2 cellular contexts compared by ENCODE assay signal in the genomic region with DNA sequence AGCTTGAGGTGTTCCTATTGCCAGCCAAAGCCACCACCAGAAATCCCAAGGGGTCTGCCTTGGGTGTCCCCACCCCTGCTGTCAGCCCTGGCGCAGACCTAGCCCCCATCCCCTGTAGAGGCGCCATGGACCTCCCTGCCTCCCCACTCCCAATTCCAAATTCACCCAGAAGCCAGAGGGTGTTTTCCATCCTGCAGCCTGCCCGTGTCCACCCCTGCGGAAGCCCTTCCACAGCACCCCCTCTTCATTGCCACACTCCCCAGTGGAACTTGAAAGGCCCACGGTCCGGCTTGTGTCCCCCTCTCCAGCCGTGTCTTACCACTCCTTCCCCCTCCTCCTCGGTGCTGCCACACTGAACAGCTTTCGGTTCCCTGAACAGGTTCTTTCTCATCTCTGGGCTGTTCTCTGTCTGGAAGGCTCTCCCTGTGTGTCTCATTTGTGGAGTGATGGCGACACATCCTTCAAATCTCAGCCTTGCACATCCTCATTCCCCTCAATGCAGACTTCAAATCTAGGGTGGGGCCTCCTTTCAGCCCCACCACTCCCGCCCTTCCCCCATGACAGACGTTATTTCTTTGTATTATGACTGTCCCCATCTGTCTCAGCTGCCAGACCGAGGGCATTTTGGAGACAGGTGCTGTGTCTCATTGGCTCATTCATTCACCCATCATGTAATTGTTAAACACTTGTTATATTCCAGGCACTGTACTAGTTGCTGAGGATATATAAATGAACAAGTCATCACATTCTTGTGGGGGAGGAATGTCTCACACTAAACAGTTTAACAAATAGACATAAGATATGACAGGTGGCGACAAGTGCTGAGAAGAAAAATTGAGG.
TF ChIP-seq lines count a peak whose summit lies in the region.

No MANE protein-coding gene starts in this region.

TF ChIP-seq in SK-N-SH treated with all-trans-retinoic acid at 6 μM for 48 hours, 23 proteins besides CTCF, POLR2A, EP300 and RAD21 (continued from another document):
- TF ChIP-seq, protein P1, sequence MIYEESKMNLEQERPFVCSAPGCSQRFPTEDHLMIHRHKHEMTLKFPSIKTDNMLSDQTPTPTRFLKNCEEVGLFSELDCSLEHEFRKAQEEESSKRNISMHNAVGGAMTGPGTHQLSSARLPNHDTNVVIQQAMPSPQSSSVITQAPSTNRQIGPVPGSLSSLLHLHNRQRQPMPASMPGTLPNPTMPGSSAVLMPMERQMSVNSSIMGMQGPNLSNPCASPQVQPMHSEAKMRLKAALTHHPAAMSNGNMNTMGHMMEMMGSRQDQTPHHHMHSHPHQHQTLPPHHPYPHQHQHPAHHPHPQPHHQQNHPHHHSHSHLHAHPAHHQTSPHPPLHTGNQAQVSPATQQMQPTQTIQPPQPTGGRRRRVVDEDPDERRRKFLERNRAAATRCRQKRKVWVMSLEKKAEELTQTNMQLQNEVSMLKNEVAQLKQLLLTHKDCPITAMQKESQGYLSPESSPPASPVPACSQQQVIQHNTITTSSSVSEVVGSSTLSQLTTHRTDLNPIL (CRISPR knock-in tag; IDR thresholded peaks at IDR 0.05; ENCODE audit: low read depth) = no peak
- TF ChIP-seq RARB (CRISPR knock-in tag; IDR thresholded peaks at IDR 0.05) = no peak
- TF ChIP-seq BACH2 (CRISPR knock-in tag; IDR thresholded peaks at IDR 0.05; ENCODE audit: borderline replicate concordance) = no peak
- TF ChIP-seq, protein P2, sequence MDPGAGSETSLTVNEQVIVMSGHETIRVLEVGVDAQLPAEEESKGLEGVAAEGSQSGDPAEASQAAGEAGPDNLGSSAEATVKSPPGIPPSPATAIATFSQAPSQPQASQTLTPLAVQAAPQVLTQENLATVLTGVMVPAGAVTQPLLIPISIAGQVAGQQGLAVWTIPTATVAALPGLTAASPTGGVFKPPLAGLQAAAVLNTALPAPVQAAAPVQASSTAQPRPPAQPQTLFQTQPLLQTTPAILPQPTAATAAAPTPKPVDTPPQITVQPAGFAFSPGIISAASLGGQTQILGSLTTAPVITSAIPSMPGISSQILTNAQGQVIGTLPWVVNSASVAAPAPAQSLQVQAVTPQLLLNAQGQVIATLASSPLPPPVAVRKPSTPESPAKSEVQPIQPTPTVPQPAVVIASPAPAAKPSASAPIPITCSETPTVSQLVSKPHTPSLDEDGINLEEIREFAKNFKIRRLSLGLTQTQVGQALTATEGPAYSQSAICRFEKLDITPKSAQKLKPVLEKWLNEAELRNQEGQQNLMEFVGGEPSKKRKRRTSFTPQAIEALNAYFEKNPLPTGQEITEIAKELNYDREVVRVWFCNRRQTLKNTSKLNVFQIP (CRISPR knock-in tag; IDR thresholded peaks at IDR 0.05; ENCODE audit: borderline replicate concordance, low read depth) = no peak
- no peak for TF ChIP-seq ZNF70 (CRISPR knock-in tag; IDR thresholded peaks at IDR 0.05)
- no peak for TF ChIP-seq ZC3H10 (CRISPR knock-in tag; IDR thresholded peaks at IDR 0.05)
- no peak for TF ChIP-seq ZFP30 (CRISPR knock-in tag; IDR thresholded peaks at IDR 0.05)
- no peak for TF ChIP-seq ISL1 (CRISPR knock-in tag; IDR thresholded peaks at IDR 0.05)
- TF ChIP-seq TCF4 (CRISPR knock-in tag; IDR thresholded peaks at IDR 0.05; ENCODE audit: borderline replicate concordance) = no peak
- TF ChIP-seq TOX (CRISPR knock-in tag; IDR thresholded peaks at IDR 0.05; ENCODE audit: borderline replicate concordance) = no peak
- TF ChIP-seq, protein P3, sequence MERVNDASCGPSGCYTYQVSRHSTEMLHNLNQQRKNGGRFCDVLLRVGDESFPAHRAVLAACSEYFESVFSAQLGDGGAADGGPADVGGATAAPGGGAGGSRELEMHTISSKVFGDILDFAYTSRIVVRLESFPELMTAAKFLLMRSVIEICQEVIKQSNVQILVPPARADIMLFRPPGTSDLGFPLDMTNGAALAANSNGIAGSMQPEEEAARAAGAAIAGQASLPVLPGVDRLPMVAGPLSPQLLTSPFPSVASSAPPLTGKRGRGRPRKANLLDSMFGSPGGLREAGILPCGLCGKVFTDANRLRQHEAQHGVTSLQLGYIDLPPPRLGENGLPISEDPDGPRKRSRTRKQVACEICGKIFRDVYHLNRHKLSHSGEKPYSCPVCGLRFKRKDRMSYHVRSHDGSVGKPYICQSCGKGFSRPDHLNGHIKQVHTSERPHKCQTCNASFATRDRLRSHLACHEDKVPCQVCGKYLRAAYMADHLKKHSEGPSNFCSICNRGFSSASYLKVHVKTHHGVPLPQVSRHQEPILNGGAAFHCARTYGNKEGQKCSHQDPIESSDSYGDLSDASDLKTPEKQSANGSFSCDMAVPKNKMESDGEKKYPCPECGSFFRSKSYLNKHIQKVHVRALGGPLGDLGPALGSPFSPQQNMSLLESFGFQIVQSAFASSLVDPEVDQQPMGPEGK (CRISPR knock-in tag; IDR thresholded peaks at IDR 0.05; ENCODE audit: borderline replicate concordance) = no peak
- no peak for TF ChIP-seq ESRRG (CRISPR knock-in tag; IDR thresholded peaks at IDR 0.05)
- TF ChIP-seq SNAI2 (CRISPR knock-in tag; IDR thresholded peaks at IDR 0.05) = no peak
- TF ChIP-seq OSR1 (CRISPR knock-in tag; IDR thresholded peaks at IDR 0.05) = no peak
- no peak for TF ChIP-seq ZNF565 (CRISPR knock-in tag; conservative IDR thresholded peaks at IDR 0.05; ENCODE audit: low read depth)
- TF ChIP-seq GLIS3 (CRISPR knock-in tag; IDR thresholded peaks at IDR 0.05) = no peak
- TF ChIP-seq, protein P4, sequence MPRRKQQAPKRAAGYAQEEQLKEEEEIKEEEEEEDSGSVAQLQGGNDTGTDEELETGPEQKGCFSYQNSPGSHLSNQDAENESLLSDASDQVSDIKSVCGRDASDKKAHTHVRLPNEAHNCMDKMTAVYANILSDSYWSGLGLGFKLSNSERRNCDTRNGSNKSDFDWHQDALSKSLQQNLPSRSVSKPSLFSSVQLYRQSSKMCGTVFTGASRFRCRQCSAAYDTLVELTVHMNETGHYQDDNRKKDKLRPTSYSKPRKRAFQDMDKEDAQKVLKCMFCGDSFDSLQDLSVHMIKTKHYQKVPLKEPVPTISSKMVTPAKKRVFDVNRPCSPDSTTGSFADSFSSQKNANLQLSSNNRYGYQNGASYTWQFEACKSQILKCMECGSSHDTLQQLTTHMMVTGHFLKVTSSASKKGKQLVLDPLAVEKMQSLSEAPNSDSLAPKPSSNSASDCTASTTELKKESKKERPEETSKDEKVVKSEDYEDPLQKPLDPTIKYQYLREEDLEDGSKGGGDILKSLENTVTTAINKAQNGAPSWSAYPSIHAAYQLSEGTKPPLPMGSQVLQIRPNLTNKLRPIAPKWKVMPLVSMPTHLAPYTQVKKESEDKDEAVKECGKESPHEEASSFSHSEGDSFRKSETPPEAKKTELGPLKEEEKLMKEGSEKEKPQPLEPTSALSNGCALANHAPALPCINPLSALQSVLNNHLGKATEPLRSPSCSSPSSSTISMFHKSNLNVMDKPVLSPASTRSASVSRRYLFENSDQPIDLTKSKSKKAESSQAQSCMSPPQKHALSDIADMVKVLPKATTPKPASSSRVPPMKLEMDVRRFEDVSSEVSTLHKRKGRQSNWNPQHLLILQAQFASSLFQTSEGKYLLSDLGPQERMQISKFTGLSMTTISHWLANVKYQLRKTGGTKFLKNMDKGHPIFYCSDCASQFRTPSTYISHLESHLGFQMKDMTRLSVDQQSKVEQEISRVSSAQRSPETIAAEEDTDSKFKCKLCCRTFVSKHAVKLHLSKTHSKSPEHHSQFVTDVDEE (CRISPR knock-in tag; IDR thresholded peaks at IDR 0.05) = no peak

TF ChIP-seq in GM23338, 12 proteins besides CTCF, POLR2A, EP300 and RAD21 (continued from another document):
- TF ChIP-seq, protein P5, sequence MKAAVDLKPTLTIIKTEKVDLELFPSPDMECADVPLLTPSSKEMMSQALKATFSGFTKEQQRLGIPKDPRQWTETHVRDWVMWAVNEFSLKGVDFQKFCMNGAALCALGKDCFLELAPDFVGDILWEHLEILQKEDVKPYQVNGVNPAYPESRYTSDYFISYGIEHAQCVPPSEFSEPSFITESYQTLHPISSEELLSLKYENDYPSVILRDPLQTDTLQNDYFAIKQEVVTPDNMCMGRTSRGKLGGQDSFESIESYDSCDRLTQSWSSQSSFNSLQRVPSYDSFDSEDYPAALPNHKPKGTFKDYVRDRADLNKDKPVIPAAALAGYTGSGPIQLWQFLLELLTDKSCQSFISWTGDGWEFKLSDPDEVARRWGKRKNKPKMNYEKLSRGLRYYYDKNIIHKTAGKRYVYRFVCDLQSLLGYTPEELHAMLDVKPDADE (IDR thresholded peaks at IDR 0.05) = no peak
- TF ChIP-seq ZNF114 (CRISPR knock-in tag; IDR thresholded peaks at IDR 0.05) (no peak), POLR2AphosphoS5 (IDR thresholded peaks at IDR 0.05; ENCODE audit: low read depth) (no peak)
- TF ChIP-seq, protein P6, sequence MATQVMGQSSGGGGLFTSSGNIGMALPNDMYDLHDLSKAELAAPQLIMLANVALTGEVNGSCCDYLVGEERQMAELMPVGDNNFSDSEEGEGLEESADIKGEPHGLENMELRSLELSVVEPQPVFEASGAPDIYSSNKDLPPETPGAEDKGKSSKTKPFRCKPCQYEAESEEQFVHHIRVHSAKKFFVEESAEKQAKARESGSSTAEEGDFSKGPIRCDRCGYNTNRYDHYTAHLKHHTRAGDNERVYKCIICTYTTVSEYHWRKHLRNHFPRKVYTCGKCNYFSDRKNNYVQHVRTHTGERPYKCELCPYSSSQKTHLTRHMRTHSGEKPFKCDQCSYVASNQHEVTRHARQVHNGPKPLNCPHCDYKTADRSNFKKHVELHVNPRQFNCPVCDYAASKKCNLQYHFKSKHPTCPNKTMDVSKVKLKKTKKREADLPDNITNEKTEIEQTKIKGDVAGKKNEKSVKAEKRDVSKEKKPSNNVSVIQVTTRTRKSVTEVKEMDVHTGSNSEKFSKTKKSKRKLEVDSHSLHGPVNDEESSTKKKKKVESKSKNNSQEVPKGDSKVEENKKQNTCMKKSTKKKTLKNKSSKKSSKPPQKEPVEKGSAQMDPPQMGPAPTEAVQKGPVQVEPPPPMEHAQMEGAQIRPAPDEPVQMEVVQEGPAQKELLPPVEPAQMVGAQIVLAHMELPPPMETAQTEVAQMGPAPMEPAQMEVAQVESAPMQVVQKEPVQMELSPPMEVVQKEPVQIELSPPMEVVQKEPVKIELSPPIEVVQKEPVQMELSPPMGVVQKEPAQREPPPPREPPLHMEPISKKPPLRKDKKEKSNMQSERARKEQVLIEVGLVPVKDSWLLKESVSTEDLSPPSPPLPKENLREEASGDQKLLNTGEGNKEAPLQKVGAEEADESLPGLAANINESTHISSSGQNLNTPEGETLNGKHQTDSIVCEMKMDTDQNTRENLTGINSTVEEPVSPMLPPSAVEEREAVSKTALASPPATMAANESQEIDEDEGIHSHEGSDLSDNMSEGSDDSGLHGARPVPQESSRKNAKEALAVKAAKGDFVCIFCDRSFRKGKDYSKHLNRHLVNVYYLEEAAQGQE (IDR thresholded peaks at IDR 0.05; ENCODE audit: unreplicated experiment) = no peak
